In genomic region chr7:76292206-76292573, GRCh38 we compare ENCODE assay signal across 9 cellular contexts. TPM values are rescaled to one million over a fixed set of nuclear protein-coding genes. Genes with fewer than 3 reads are reported as not detected.
DNase-seq lines count a peak whose midpoint lies in the region; ATAC-seq lines count a peak whose summit lies in the region.
"Had no signal": no experiment of that assay in that cellular context is flagged by ENCODE, and none has a peak within 500 bp of the region (broad histone marks: within the 10 kb centered on the region; RNA-seq: fewer than 3 reads in every experiment).

No MANE protein-coding gene starts in this region.

- H3K4me1 Mint-ChIP-seq in activated CD4-positive, alpha-beta T cell treated with anti-CD3 and anti-CD28 coated beads for 36 hours: peaks cover 12% of the 10 kb centered on the region
- peaks cover 20% of the 10 kb centered on the region for H3K4me1 Mint-ChIP-seq in activated T-helper 1 cell treated with anti-CD3 and anti-CD28 coated beads, Interleukin-12 subunit alpha, Interleukin-12 subunit beta, Interleukin-2, Interleukin-4 antibody, amounts not matched to agents 30 ng/mL and 10 ng/mL and 1 ng/mL, durations not matched to agents 14 hours and 24 hours and 36 hours (ENCODE audit: low read depth)

- H3K27me3 Mint-ChIP-seq in activated CD4-positive, alpha-beta T cell treated with anti-CD3 and anti-CD28 coated beads for 36 hours: peaks cover 2% of the 10 kb centered on the region
- H3K27me3 Mint-ChIP-seq in activated T-helper 1 cell treated with anti-CD3 and anti-CD28 coated beads, Interleukin-12 subunit alpha, Interleukin-12 subunit beta, Interleukin-2, Interleukin-4 antibody, amounts not matched to agents 30 ng/mL and 10 ng/mL and 1 ng/mL, durations not matched to agents 14 hours and 24 hours and 36 hours (ENCODE audit: insufficient read depth): peaks cover 11% of the 10 kb centered on the region

- CTCF ChIA-PET in activated CD4-positive, alpha-beta T cell treated with anti-CD3 and anti-CD28 coated beads for 36 hours (lab: Charles Lee): interaction anchor here (1.2 to 2.7 kb wide), 9 partner anchors 9 to 57 kb away, joined by 3 to 42 read pairs (median 10); partner anchors contain the start of gene HSPB1

- ATAC-seq in activated CD4-positive, alpha-beta T cell treated with anti-CD3 and anti-CD28 coated beads for 36 hours: peak; percentile 5
- peak; percentile 42 for ATAC-seq in left lobe of liver

- DNase-seq in activated CD4-positive, alpha-beta T cell treated with anti-CD3 and anti-CD28 coated beads for 36 hours: no peak
- DNase-seq in activated CD4-positive, alpha-beta T cell treated with anti-CD3 and anti-CD28 coated beads for 1 hour: no peak
- no peak for DNase-seq in left lobe of liver (ENCODE audit: low spot score)
- DNase-seq in AG08396 (ENCODE audit: low spot score): no peak
- no peak for DNase-seq in NCI-H146 treated with DMSO at 0.1 percent for 48 hours (lab: John Stamatoyannopoulos, UW; ENCODE audit: unreplicated experiment)
- DNase-seq in activated T-helper 1 cell treated with anti-CD3 and anti-CD28 coated beads, Interleukin-12 subunit alpha, Interleukin-12 subunit beta, Interleukin-2, Interleukin-4 antibody, amounts not matched to agents 30 ng/mL and 10 ng/mL and 1 ng/mL, durations not matched to agents 14 hours and 24 hours and 36 hours (ENCODE audit: low spot score): no peak

- no peaks in the 10 kb centered on the region for H3K4me1 ChIP-seq in urinary bladder (ENCODE audit: insufficient read depth)

- no peak overlapping the region for H3K27ac Mint-ChIP-seq in activated CD4-positive, alpha-beta T cell treated with anti-CD3 and anti-CD28 coated beads for 36 hours
- H3K27ac Mint-ChIP-seq in activated T-helper 1 cell treated with anti-CD3 and anti-CD28 coated beads, Interleukin-12 subunit alpha, Interleukin-12 subunit beta, Interleukin-2, Interleukin-4 antibody, amounts not matched to agents 30 ng/mL and 10 ng/mL and 1 ng/mL, durations not matched to agents 14 hours and 24 hours and 36 hours: no peak overlapping the region

- WGBS in adipose tissue, 3 donors: 3 to 29% (median 7%) methylated on average over 5 of the region's 5 CpGs
- 8% methylated on average over 5 of the region's 5 CpGs for WGBS in urinary bladder

- peak overlapping the region; percentile 12 for H3K4me3 ChIP-seq in urinary bladder (ENCODE audit: low read depth, low read length)

- H3K9me3 Mint-ChIP-seq in activated CD4-positive, alpha-beta T cell treated with anti-CD3 and anti-CD28 coated beads for 36 hours (ENCODE audit: low read depth): no peaks in the 10 kb centered on the region
- H3K9me3 Mint-ChIP-seq in activated T-helper 1 cell treated with anti-CD3 and anti-CD28 coated beads, Interleukin-12 subunit alpha, Interleukin-12 subunit beta, Interleukin-2, Interleukin-4 antibody, amounts not matched to agents 30 ng/mL and 10 ng/mL and 1 ng/mL, durations not matched to agents 14 hours and 24 hours and 36 hours: no peaks in the 10 kb centered on the region
- H3K9me3 Mint-ChIP-seq: CD4-positive, CD25-positive, alpha-beta regulatory T cell had no signal

- no peaks in the 10 kb centered on the region for H3K36me3 Mint-ChIP-seq in activated CD4-positive, alpha-beta T cell treated with anti-CD3 and anti-CD28 coated beads for 36 hours (ENCODE audit: low read depth)
- no peaks in the 10 kb centered on the region for H3K36me3 Mint-ChIP-seq in activated T-helper 1 cell treated with anti-CD3 and anti-CD28 coated beads, Interleukin-12 subunit alpha, Interleukin-12 subunit beta, Interleukin-2, Interleukin-4 antibody, amounts not matched to agents 30 ng/mL and 10 ng/mL and 1 ng/mL, durations not matched to agents 14 hours and 24 hours and 36 hours (ENCODE audit: low read depth)
- H3K36me3 Mint-ChIP-seq: CD4-positive, CD25-positive, alpha-beta regulatory T cell had no signal

- POLR2A ChIA-PET in activated CD4-positive, alpha-beta T cell treated with anti-CD3 and anti-CD28 coated beads for 36 hours (lab: Charles Lee): interaction anchor here (0.6 to 0.9 kb wide), 3 partner anchors 30 to 202 kb away, joined by 3 to 5 read pairs (median 5); no protein-coding TSS in a partner anchor

- no peak overlapping the region for H3K4me3 Mint-ChIP-seq in activated CD4-positive, alpha-beta T cell treated with anti-CD3 and anti-CD28 coated beads for 36 hours
- no peak overlapping the region for H3K4me3 Mint-ChIP-seq in activated T-helper 1 cell treated with anti-CD3 and anti-CD28 coated beads, Interleukin-12 subunit alpha, Interleukin-12 subunit beta, Interleukin-2, Interleukin-4 antibody, amounts not matched to agents 30 ng/mL and 10 ng/mL and 1 ng/mL, durations not matched to agents 14 hours and 24 hours and 36 hours
- H3K4me3 Mint-ChIP-seq: CD4-positive, CD25-positive, alpha-beta regulatory T cell had no signal

- H3K36me3 ChIP-seq in urinary bladder (ENCODE audit: insufficient read depth): no peaks in the 10 kb centered on the region

- intact Hi-C loops in activated CD4-positive, alpha-beta T cell treated with anti-CD3 and anti-CD28 coated beads for 36 hours (cut with DNase I, micrococcal nuclease): no loop called here
- intact Hi-C loops in activated T-helper 1 cell treated with anti-CD3 and anti-CD28 coated beads, Interleukin-12 subunit alpha, Interleukin-12 subunit beta, Interleukin-2, Interleukin-4 antibody, amounts not matched to agents 30 ng/mL and 10 ng/mL and 1 ng/mL, durations not matched to agents 14 hours and 24 hours and 36 hours (cut with micrococcal nuclease): no loop called here

- peak overlapping the region; percentile 79 for H3K27ac ChIP-seq in adipose tissue (ENCODE audit: low read depth, low read length)
- H3K27ac ChIP-seq in urinary bladder (ENCODE audit: low read depth): peak overlapping the region; percentile 85

RNA-seq across cellular contexts. Expression of gene HSPB1, which starts 10.3 kb away (rescaled TPM):
- total RNA-seq in activated CD4-positive, alpha-beta T cell treated with anti-CD3 and anti-CD28 coated beads for 36 hours: 100 to 1,000 TPM in 1 of 2 experiments, 10 to 100 TPM in 1; 71.1 to 127 TPM
- polyA plus RNA-seq in adipose tissue (1,000 to 10,000 TPM in 1 of 3 donors, 100 to 1,000 TPM in 2; 537 to 1,206 (median 613) TPM), urinary bladder (2,722 TPM)
- total RNA-seq in left lobe of liver (72.4 TPM), urinary bladder (53.1 TPM)
- total RNA-seq in activated T-helper 1 cell treated with anti-CD3 and anti-CD28 coated beads, Interleukin-12 subunit alpha, Interleukin-12 subunit beta, Interleukin-2, Interleukin-4 antibody, amounts not matched to agents 30 ng/mL and 10 ng/mL and 1 ng/mL, durations not matched to agents 14 hours and 24 hours and 36 hours: 78.4 and 87.2 TPM in 2 replicates
